ENCODE assay signal across 13 cellular contexts in genomic region chr1:201582977-201583376, GRCh38. TPM values are rescaled to one million over a fixed set of nuclear protein-coding genes. Genes with fewer than 3 reads are reported as not detected.
DNase-seq lines count a peak whose midpoint lies in the region; ATAC-seq, FAIRE-seq and TF ChIP-seq lines count a peak whose summit lies in the region.
"Had no signal": no experiment of that assay in that cellular context is flagged by ENCODE, and none has a peak within 500 bp of the region (broad histone marks: within the 10 kb centered on the region; RNA-seq: fewer than 3 reads in every experiment).

No MANE protein-coding gene starts in this region.

- no peaks in the 10 kb centered on the region for H3K9me3 ChIP-seq in left ventricle myocardium inferior (replicated peaks)
- no peaks in the 10 kb centered on the region for H3K9me3 ChIP-seq in astrocyte (ENCODE audit: insufficient read depth, low read depth, low read length)
- no peaks in the 10 kb centered on the region for H3K9me3 ChIP-seq in upper lobe of right lung
- H3K9me3 ChIP-seq: thyroid gland had no signal

- H3K9me3 Mint-ChIP-seq in astrocyte (ENCODE audit: unreplicated experiment) = no peaks in the 10 kb centered on the region
- H3K9me3 Mint-ChIP-seq: activated T-helper 2 cell treated with anti-CD3 and anti-CD28 coated beads, Interferon-gamma antibody, Interleukin-2, Interleukin-4, amounts not matched to agents 10 μg/mL and 5 μg/mL and 100 μg/mL, durations not matched to agents 14 hours and 24 hours and 36 hours had no signal

- no peak for ATAC-seq in left ventricle myocardium superior
- ATAC-seq in upper lobe of right lung = peak; percentile 48
- ATAC-seq in GM21529 (IDR thresholded peaks at IDR 0.05; ENCODE audit: unreplicated experiment) = no peak
- ATAC-seq: naive thymus-derived CD8-positive, alpha-beta T cell had no signal

- H3K4me3 ChIP-seq in left ventricle myocardium inferior = no peak overlapping the region
- no peak overlapping the region for H3K4me3 ChIP-seq in astrocyte (ENCODE audit: insufficient read depth, low read depth, low read length)
- H3K4me3 ChIP-seq in upper lobe of right lung = no peak overlapping the region
- H3K4me3 ChIP-seq: thyroid gland had no signal

- no peak for FAIRE-seq in astrocyte (lab: Jason Lieb, UNC)
- FAIRE-seq: GM18507 had no signal

- peaks cover 33% of the 10 kb centered on the region for H3K4me1 ChIP-seq in left ventricle myocardium inferior
- peaks cover 27% of the 10 kb centered on the region for H3K4me1 ChIP-seq in astrocyte (ENCODE audit: insufficient read depth, low read length)
- H3K4me1 ChIP-seq in upper lobe of right lung = peaks cover 22% of the 10 kb centered on the region

- peak overlapping the region; percentile 64 for H3K4me2 ChIP-seq in astrocyte (ENCODE audit: low read length)

- DNase-seq in left ventricle myocardium inferior (no peak), left ventricle myocardium superior (no peak), astrocyte (ENCODE audit: low read depth) (no peak), mesenteric fat pad (ENCODE audit: low spot score) (peak; percentile 88), upper lobe of right lung (peak; percentile 43), T-helper 9 cell (no peak), HuH-7.5 (ENCODE audit: low spot score) (no peak)
- DNase-seq: activated CD8-positive, alpha-beta memory T cell treated with anti-CD3 and anti-CD28 coated beads for 24 hours; naive thymus-derived CD8-positive, alpha-beta T cell had no signal

- H4K20me1 ChIP-seq in astrocyte (ENCODE audit: insufficient read depth, low read length) = peaks cover 44% of the 10 kb centered on the region

- H3K36me3 Mint-ChIP-seq in astrocyte (ENCODE audit: low read depth, unreplicated experiment) = peaks cover 7% of the 10 kb centered on the region

- H3K27ac ChIP-seq in left ventricle myocardium inferior (replicated peaks) (peak overlapping the region; percentile 28), astrocyte (ENCODE audit: low read depth, low read length) (peak overlapping the region; percentile 73), upper lobe of right lung (no peak overlapping the region)
- H3K27ac ChIP-seq: thyroid gland had no signal

- H3K4me1 Mint-ChIP-seq in astrocyte (ENCODE audit: low read depth, unreplicated experiment) = peaks cover 44% of the 10 kb centered on the region

- H3K36me3 ChIP-seq in left ventricle myocardium inferior = no peaks in the 10 kb centered on the region
- no peaks in the 10 kb centered on the region for H3K36me3 ChIP-seq in astrocyte (ENCODE audit: insufficient read depth, low read length)
- H3K36me3 ChIP-seq in upper lobe of right lung = no peaks in the 10 kb centered on the region
- H3K36me3 ChIP-seq: thyroid gland had no signal

- no peak overlapping the region for H2AFZ ChIP-seq in astrocyte (ENCODE audit: low read depth, low read length)

- H3K79me2 ChIP-seq in astrocyte (ENCODE audit: insufficient read depth, low read length) = peaks cover 90% of the 10 kb centered on the region

- TF ChIP-seq CTCF in left ventricle myocardium inferior (IDR thresholded peaks at IDR 0.05; ENCODE audit: borderline replicate concordance) (no peak), astrocyte (IDR thresholded peaks at IDR 0.05; ENCODE audit: insufficient read depth, low read depth, low read length) (no peak), upper lobe of right lung (IDR thresholded peaks at IDR 0.05) (no peak)

- peak overlapping the region; percentile 15 for H3K4me3 Mint-ChIP-seq in astrocyte (ENCODE audit: unreplicated experiment)
- H3K4me3 Mint-ChIP-seq: naive thymus-derived CD8-positive, alpha-beta T cell had no signal

- H3K27me3 ChIP-seq in left ventricle myocardium inferior (ENCODE audit: low read depth) (no peaks in the 10 kb centered on the region), astrocyte (ENCODE audit: insufficient read depth, low read length) (no peaks in the 10 kb centered on the region), upper lobe of right lung (no peaks in the 10 kb centered on the region)
- H3K27me3 ChIP-seq: thyroid gland had no signal

- peak overlapping the region; percentile 91 for H3K27ac Mint-ChIP-seq in astrocyte (ENCODE audit: unreplicated experiment)
- H3K27ac Mint-ChIP-seq: activated T-helper 2 cell treated with anti-CD3 and anti-CD28 coated beads, Interferon-gamma antibody, Interleukin-2, Interleukin-4, amounts not matched to agents 10 μg/mL and 5 μg/mL and 100 μg/mL, durations not matched to agents 14 hours and 24 hours and 36 hours; naive thymus-derived CD8-positive, alpha-beta T cell had no signal

- intact Hi-C loops in left ventricle myocardium inferior (cut with micrococcal nuclease) = no loop called here
- intact Hi-C loops in left ventricle myocardium superior (cut with micrococcal nuclease) = no loop called here
- intact Hi-C loops in upper lobe of right lung (cut with DNase I) = no loop called here

- no peaks in the 10 kb centered on the region for H3K27me3 Mint-ChIP-seq in astrocyte (ENCODE audit: low read depth, unreplicated experiment)

- H3K9ac ChIP-seq in astrocyte (ENCODE audit: low read length) = peak overlapping the region; percentile 42

RNA-seq across cellular contexts. Expression of gene NAV1, which starts 44.0 kb away (rescaled TPM):
- total RNA-seq in left ventricle myocardium inferior = 74.8 TPM
- 63.3 TPM for total RNA-seq in left ventricle myocardium superior
- total RNA-seq in astrocyte = 79.7 and 85.2 TPM in 2 replicates
- total RNA-seq in mesenteric fat pad = 133 TPM
- total RNA-seq in upper lobe of right lung = 34.1 TPM

Comparison
In these comparisons a context has a peak if more than half of its experiments do, and no peak if none do; other contexts are left out.
1. DNase-seq: peak in mesenteric fat pad (single experiment) and upper lobe of right lung (single experiment); none in left ventricle myocardium inferior (single experiment), left ventricle myocardium superior (single experiment), astrocyte (single experiment), T-helper 9 cell (single experiment) and HuH-7.5 (single experiment).